ENCODE assay signal across 1 cellular context in genomic region chr2:222670191-222671038, GRCh38.
TF ChIP-seq lines count a peak whose summit lies in the region.

No MANE protein-coding gene starts in this region.

TF ChIP-seq in neural cell, 6 proteins besides CTCF, POLR2A, EP300 and RAD21 (continued from another document):
- TF ChIP-seq REST (IDR thresholded peaks at IDR 0.05; ENCODE audit: borderline replicate concordance): no peak
- TF ChIP-seq EZH2 (IDR thresholded peaks at IDR 0.05; ENCODE audit: borderline replicate concordance, insufficient read depth, low read length, poor library complexity, severe bottlenecking): no peak
TF ChIP-seq in neural cell: peak in this region for 0.
